ENCODE assay signal across 10 cellular contexts in the genomic region with DNA sequence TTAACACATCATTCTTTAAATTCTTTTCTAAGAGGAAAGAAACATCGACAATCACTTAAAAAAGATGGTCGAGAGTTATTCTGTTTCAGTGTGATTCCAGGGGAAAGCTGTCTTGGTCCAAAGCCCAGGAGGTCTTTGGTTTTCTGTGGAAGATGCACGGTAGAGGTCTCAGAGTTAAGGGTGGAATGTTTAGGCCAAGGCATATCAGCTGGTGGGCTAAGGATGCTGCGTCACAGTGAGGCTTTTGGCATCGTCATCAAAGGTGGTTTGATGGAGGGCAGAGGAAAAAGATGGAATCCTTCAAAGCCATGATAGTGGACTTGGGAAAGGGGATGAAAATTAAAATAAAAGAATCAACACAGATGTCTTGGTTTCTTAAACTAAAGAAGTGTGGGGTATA.
DNase-seq lines count a peak whose midpoint lies in the region; ATAC-seq and TF ChIP-seq lines count a peak whose summit lies in the region.
"Had no signal": no experiment of that assay in that cellular context is flagged by ENCODE, and none has a peak within 500 bp of the region (broad histone marks: within the 10 kb centered on the region; RNA-seq: fewer than 3 reads in every experiment).

No MANE protein-coding gene starts in this region.

- ATAC-seq in heart right ventricle (no peak), left cardiac atrium (no peak), upper lobe of right lung (no peak)

- H3K4me3 ChIP-seq in heart right ventricle (no peak overlapping the region), choroid plexus epithelial cell (ENCODE audit: low read depth, low read length) (no peak overlapping the region), muscle layer of duodenum (ENCODE audit: low read depth in 1 of 2, low read length in 2 of 2) (no peak overlapping the region), upper lobe of right lung (no peak overlapping the region)

- H3K9me3 ChIP-seq in heart right ventricle (no peaks in the 10 kb centered on the region), muscle layer of duodenum (ENCODE audit: control insufficient read depth in 1 of 2, low read length in 2 of 2) (no peaks in the 10 kb centered on the region), upper lobe of right lung (no peaks in the 10 kb centered on the region)

- no peaks in the 10 kb centered on the region for H3K27me3 ChIP-seq in heart right ventricle
- H3K27me3 ChIP-seq in muscle layer of duodenum (ENCODE audit: low read depth, low read length): no peaks in the 10 kb centered on the region
- no peaks in the 10 kb centered on the region for H3K27me3 ChIP-seq in upper lobe of right lung

- H3K4me1 ChIP-seq in heart right ventricle: peaks cover 7 to 58% (median 36%) of the 10 kb centered on the region in 9 donors
- peaks cover 0 to 5% of the 10 kb centered on the region in 2 donors for H3K4me1 ChIP-seq in muscle layer of duodenum (ENCODE audit: control insufficient read depth in 1 of 2, insufficient read depth in 2 of 2, low read length in 2 of 2)
- H3K4me1 ChIP-seq in upper lobe of right lung: peaks cover 20% of the 10 kb centered on the region

- intact Hi-C loops in heart right ventricle (cut with DNase I) (loop anchor here in 3 of 10 donors (5.0 to 10.0 kb wide), 3 partner anchors 134 to 324 kb away; a partner anchor contains a TSS), left cardiac atrium (cut with DNase I) (loop anchor here in 1 of 2 donors (10.0 kb wide), 1 partner anchor 154 kb away; no protein-coding TSS in a partner anchor), upper lobe of right lung (cut with DNase I) (loop anchor here (5.0 kb wide), 1 partner anchor 282 kb away; no protein-coding TSS in a partner anchor)

- peak overlapping the region in 9 of 10 donors; percentile 47 to 87 (median 63) for H3K27ac ChIP-seq in heart right ventricle
- H3K27ac ChIP-seq in muscle layer of duodenum (ENCODE audit: low read length): peak overlapping the region; percentile 73
- peak overlapping the region; percentile 0 for H3K27ac ChIP-seq in upper lobe of right lung

- no peak for DNase-seq in heart right ventricle
- DNase-seq in left cardiac atrium: no peak
- peak; percentile 84 for DNase-seq in choroid plexus epithelial cell (ENCODE audit: low read depth)
- no peak for DNase-seq in upper lobe of right lung
- no peak for DNase-seq in NCI-H2029 (lab: John Stamatoyannopoulos, UW)
- no peak for DNase-seq in stimulated activated CD8-positive, alpha-beta memory T cell treated with anti-CD3 and anti-CD28 coated beads, Interleukin-4, amount 100 ng/mL, for 48 hours
- no peak for DNase-seq in activated CD8-positive, alpha-beta memory T cell treated with anti-CD3 and anti-CD28 coated beads, Interleukin-2, amount 50 U/mL, for 4 hours
- DNase-seq: KG1; stimulated activated CD4-positive, alpha-beta T cell treated with anti-CD3 and anti-CD28 coated beads, Interleukin-4, amount 100 ng/mL, for 24 hours had no signal

- no peak for TF ChIP-seq CTCF in heart right ventricle (IDR thresholded peaks at IDR 0.05)
- no peak for TF ChIP-seq CTCF in choroid plexus epithelial cell (conservative IDR thresholded peaks at IDR 0.05; ENCODE audit: low read depth, low read length)
- no peak for TF ChIP-seq CTCF in upper lobe of right lung (IDR thresholded peaks at IDR 0.05)

- H3K36me3 ChIP-seq in heart right ventricle: no peaks in the 10 kb centered on the region
- no peaks in the 10 kb centered on the region for H3K36me3 ChIP-seq in muscle layer of duodenum (ENCODE audit: control insufficient read depth in 1 of 2, insufficient read depth in 2 of 2, low read length in 2 of 2)
- H3K36me3 ChIP-seq in upper lobe of right lung: no peaks in the 10 kb centered on the region

- WGBS in heart right ventricle, 2 donors: 70 to 72% methylated on average over 5 of the region's 5 CpGs

Comparison
In these comparisons a context has a peak if more than half of its experiments do, and no peak if none do; other contexts are left out.
1. H3K27ac ChIP-seq: peak in every context shown above with its lines; median percentile 73 in muscle layer of duodenum; 63 in heart right ventricle; 0 in upper lobe of right lung.